ENCODE assay signal across 26 cellular contexts in the genomic region with DNA sequence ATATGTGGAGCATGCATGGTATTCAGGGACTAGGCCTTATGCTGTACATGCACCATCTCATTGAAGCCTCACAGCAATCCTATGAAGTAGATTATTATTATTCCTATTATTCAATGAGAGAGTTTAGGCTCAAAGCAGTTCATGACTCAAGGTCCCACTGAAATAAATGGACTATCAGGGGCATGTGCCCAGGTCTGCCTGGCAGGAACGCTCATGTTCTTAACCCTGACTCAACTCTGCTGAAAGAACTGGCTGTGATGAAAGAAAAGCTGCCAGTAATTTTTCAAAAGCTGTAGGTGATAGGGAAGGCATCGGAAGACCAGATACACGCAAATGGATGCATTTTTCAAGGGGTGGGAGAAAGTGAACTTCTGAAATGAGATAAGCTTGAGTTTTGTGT.
"Had no signal": no experiment of that assay in that cellular context is flagged by ENCODE, and none has a peak within 500 bp of the region (broad histone marks: within the 10 kb centered on the region; RNA-seq: fewer than 3 reads in every experiment).

No MANE protein-coding gene starts in this region.

- H3K4me3 Mint-ChIP-seq: naive thymus-derived CD8-positive, alpha-beta T cell; nephron; neural progenitor cell; stimulated activated naive B cell treated with anti-CD40 and anti-IgM and Interleukin-4, amounts not matched to agents 10 μg/mL and 1 μg/mL and 100 μg/mL, for 72 hours had no signal

- H3K27me3 ChIP-seq: neural progenitor cell, neutrophil, stomach, testis, tibial artery, upper lobe of right lung had no signal

- ATAC-seq: left lobe of liver; lower lobe of right lung; naive thymus-derived CD8-positive, alpha-beta T cell; sciatic nerve; stimulated activated naive B cell treated with anti-CD40 and anti-IgM and Interleukin-4, amounts not matched to agents 10 μg/mL and 1 μg/mL and 100 μg/mL, for 72 hours; stimulated activated naive CD8-positive, alpha-beta T cell treated with anti-CD3 and anti-CD28 coated beads, Interleukin-15, Interleukin-2, amounts not matched to agents 100 U/mL and 50 U/mL, for 24 hours; upper lobe of right lung had no signal

- H3K27ac Mint-ChIP-seq: nephron; neural progenitor cell; stimulated activated naive B cell treated with anti-CD40 and anti-IgM and Interleukin-4, amounts not matched to agents 10 μg/mL and 1 μg/mL and 100 μg/mL, for 72 hours had no signal

- H3K4me2 ChIP-seq: neural progenitor cell had no signal

- H3K4me3 ChIP-seq: lower lobe of right lung, neural progenitor cell, skin epidermis, stomach, testis, tibial artery, upper lobe of right lung had no signal

- H3K9ac ChIP-seq: neural progenitor cell, parathyroid adenoma had no signal

- H3K9me3 ChIP-seq: lower lobe of right lung, neutrophil, stomach, testis, tibial artery, upper lobe of right lung had no signal

- H3K27me3 Mint-ChIP-seq: naive thymus-derived CD8-positive, alpha-beta T cell; stimulated activated naive B cell treated with anti-CD40 and anti-IgM and Interleukin-4, amounts not matched to agents 10 μg/mL and 1 μg/mL and 100 μg/mL, for 72 hours had no signal

- H3K36me3 ChIP-seq: lower lobe of right lung, neural progenitor cell, neutrophil, stomach, tibial artery, upper lobe of right lung had no signal

- H2AFZ ChIP-seq: neural progenitor cell, parathyroid adenoma had no signal

- DNase-seq: hippocampal formation; kidney glomerular epithelial cell; left cardiac atrium; lower lobe of right lung; mammary epithelial cell; mesenchymal stem cell; naive thymus-derived CD8-positive, alpha-beta T cell; occipital lobe; right cardiac atrium; stimulated activated CD4-positive, alpha-beta T cell treated with anti-CD3 and anti-CD28 coated beads, Interleukin-12 subunit alpha, Interleukin-12 subunit beta, amount 100 ng/mL, for 4 hours; stimulated activated CD4-positive, alpha-beta T cell treated with anti-CD3 and anti-CD28 coated beads, Interleukin-15, amount 100 ng/mL, for 24 hours; stimulated activated CD4-positive, alpha-beta T cell treated with anti-CD3 and anti-CD28 coated beads, Interleukin-2, amount 100 ng/mL, for 24 hours; stimulated activated CD4-positive, alpha-beta T cell treated with anti-CD3 and anti-CD28 coated beads, Interleukin-4, amount 100 ng/mL, for 1 hour; stimulated activated naive B cell treated with anti-CD40 and anti-IgM and Interleukin-4, amounts not matched to agents 10 μg/mL and 1 μg/mL and 100 μg/mL, for 72 hours; stimulated activated naive CD8-positive, alpha-beta T cell treated with anti-CD3 and anti-CD28 coated beads, Interleukin-15, Interleukin-2, amounts not matched to agents 100 U/mL and 50 U/mL, for 24 hours; stomach; testis; tibial artery; upper lobe of right lung had no signal

- H3K36me3 Mint-ChIP-seq: naive thymus-derived CD8-positive, alpha-beta T cell; neural progenitor cell; stimulated activated naive B cell treated with anti-CD40 and anti-IgM and Interleukin-4, amounts not matched to agents 10 μg/mL and 1 μg/mL and 100 μg/mL, for 72 hours had no signal

- H3K4me1 ChIP-seq: lower lobe of right lung, neural progenitor cell, parathyroid adenoma, testis, upper lobe of right lung had no signal

- H3K79me2 ChIP-seq: parathyroid adenoma had no signal

- H3K4me1 Mint-ChIP-seq: nephron; neural progenitor cell; stimulated activated naive B cell treated with anti-CD40 and anti-IgM and Interleukin-4, amounts not matched to agents 10 μg/mL and 1 μg/mL and 100 μg/mL, for 72 hours had no signal

- H3K27ac ChIP-seq: lower lobe of right lung, neural progenitor cell, neutrophil, parathyroid adenoma, skin epidermis, stomach, testis, upper lobe of right lung had no signal
